In genomic region chr19:48724796-48725753, GRCh38 we compare ENCODE assay signal across 1 cellular context.
TF ChIP-seq lines count a peak whose summit lies in the region.

No MANE protein-coding gene starts in this region.

TF ChIP-seq in K562, 482 proteins besides CTCF, POLR2A, EP300 and RAD21 (continued from another document and continues in another):
- TF ChIP-seq ZNF318 (IDR thresholded peaks at IDR 0.05; ENCODE audit: borderline replicate concordance in 1 of 2, low read depth in 1 of 2), result peak in 1 of 2 experiments; percentile 42; a peak in 1 of 4 replicates
- TF ChIP-seq KAT8 (IDR thresholded peaks at IDR 0.05; ENCODE audit: low read depth), result no peak
- TF ChIP-seq STAT5A (IDR thresholded peaks at IDR 0.05; ENCODE audit: borderline replicate concordance, low read length), result no peak
- TF ChIP-seq ZNF143 (CRISPR knock-in tag; IDR thresholded peaks at IDR 0.05), result peak; percentile 98
- TF ChIP-seq CC2D1A (IDR thresholded peaks at IDR 0.05), result no peak
- TF ChIP-seq PHF20 (IDR thresholded peaks at IDR 0.05; ENCODE audit: partially characterized antibody), result peak; percentile 71
- TF ChIP-seq ZBED1 (IDR thresholded peaks at IDR 0.05), result no peak
- peak; percentile 61; the same call in 1 of the 2 replicates for TF ChIP-seq ZNF589 (CRISPR knock-in tag; IDR thresholded peaks at IDR 0.05; ENCODE audit: low read depth)
- no peak for TF ChIP-seq EGR1 (conservative IDR thresholded peaks at IDR 0.05)
- no peak for TF ChIP-seq CCAR2 (IDR thresholded peaks at IDR 0.05; ENCODE audit: low read depth, low read length)
- TF ChIP-seq NFRKB (IDR thresholded peaks at IDR 0.05; ENCODE audit: low read depth), result 0 out of 2 replicates have a peak, but pooled peaks have one; percentile 62
- TF ChIP-seq NCOA1 (IDR thresholded peaks at IDR 0.05; ENCODE audit: low read depth), result peak; percentile 79
- no peak for TF ChIP-seq RBBP5 (IDR thresholded peaks at IDR 0.05; ENCODE audit: borderline replicate concordance, insufficient read depth, low read length, poor library complexity, severe bottlenecking)
- TF ChIP-seq TAL1 (IDR thresholded peaks at IDR 0.05), result no peak
- peak; percentile 59; the same call in 1 of the 2 replicates for TF ChIP-seq CREB3L1 (IDR thresholded peaks at IDR 0.05; ENCODE audit: borderline replicate concordance, low read depth)
- TF ChIP-seq ILF3 (IDR thresholded peaks at IDR 0.05; ENCODE audit: borderline replicate concordance), result no peak
- no peak for TF ChIP-seq POLR3G (IDR thresholded peaks at IDR 0.05; ENCODE audit: extremely low read depth, insufficient read length, insufficient replicate concordance)
- no peak for TF ChIP-seq USF2 (CRISPR knock-in tag; IDR thresholded peaks at IDR 0.05)
- TF ChIP-seq FOXJ2 (tag; IDR thresholded peaks at IDR 0.05), result peak; percentile 56; the same call in 1 of the 2 replicates
- TF ChIP-seq SPI1 (IDR thresholded peaks at IDR 0.05; ENCODE audit: borderline replicate concordance, low read depth, low read length), result peak; percentile 90
- TF ChIP-seq EHMT2 (IDR thresholded peaks at IDR 0.05), result peak; percentile 21; the same call in 1 of the 2 replicates
- TF ChIP-seq THRA (IDR thresholded peaks at IDR 0.05), result no peak
- no peak for TF ChIP-seq HMGXB4 (CRISPR knock-in tag; IDR thresholded peaks at IDR 0.05)
- TF ChIP-seq HIVEP1 (CRISPR knock-in tag; IDR thresholded peaks at IDR 0.05), result no peak
- TF ChIP-seq E2F5 (CRISPR knock-in tag; IDR thresholded peaks at IDR 0.05), result no peak
- no peak for TF ChIP-seq PRPF4 (IDR thresholded peaks at IDR 0.05; ENCODE audit: insufficient read depth, low read depth, low read length, poor library complexity, severe bottlenecking)
- TF ChIP-seq NEUROD1 (IDR thresholded peaks at IDR 0.05; ENCODE audit: borderline replicate concordance, low read depth, low read length, partially characterized antibody), result no peak
- TF ChIP-seq CREB1 (IDR thresholded peaks at IDR 0.05), result peak; percentile 73
- peak; percentile 66 for TF ChIP-seq CREB1 (CRISPR knock-in tag; IDR thresholded peaks at IDR 0.05)
- no peak for TF ChIP-seq CBX1 (IDR thresholded peaks at IDR 0.05; ENCODE audit: low read depth)
- TF ChIP-seq ZNF232 (CRISPR knock-in tag; IDR thresholded peaks at IDR 0.05), result no peak
- no peak for TF ChIP-seq ZBTB33 (CRISPR knock-in tag; IDR thresholded peaks at IDR 0.05)
- TF ChIP-seq ZNF282 (CRISPR knock-in tag; IDR thresholded peaks at IDR 0.05), result no peak
- TF ChIP-seq NFIC (IDR thresholded peaks at IDR 0.05), result peak; percentile 96
- no peak for TF ChIP-seq RFX7 (CRISPR knock-in tag; IDR thresholded peaks at IDR 0.05)
- TF ChIP-seq AFF1 (IDR thresholded peaks at IDR 0.05; ENCODE audit: low read depth in 1 of 2, partially characterized antibody in 2 of 2), result peak; percentile 26 to 99
- TF ChIP-seq ZNF699 (CRISPR knock-in tag; IDR thresholded peaks at IDR 0.05; ENCODE audit: insufficient replicate concordance), result no peak
- TF ChIP-seq HDAC1 (IDR thresholded peaks at IDR 0.05), result peak in 1 of 2 experiments; percentile 17; a peak in 1 of 4 replicates
- TF ChIP-seq E2F1 (CRISPR knock-in tag; IDR thresholded peaks at IDR 0.05), result no peak
- TF ChIP-seq ZNF224 (CRISPR knock-in tag; IDR thresholded peaks at IDR 0.05), result no peak
- TF ChIP-seq DPF2 (IDR thresholded peaks at IDR 0.05), result peak; percentile 52
